Comparison of ENCODE assay signal across 8 cellular contexts in the genomic region with DNA sequence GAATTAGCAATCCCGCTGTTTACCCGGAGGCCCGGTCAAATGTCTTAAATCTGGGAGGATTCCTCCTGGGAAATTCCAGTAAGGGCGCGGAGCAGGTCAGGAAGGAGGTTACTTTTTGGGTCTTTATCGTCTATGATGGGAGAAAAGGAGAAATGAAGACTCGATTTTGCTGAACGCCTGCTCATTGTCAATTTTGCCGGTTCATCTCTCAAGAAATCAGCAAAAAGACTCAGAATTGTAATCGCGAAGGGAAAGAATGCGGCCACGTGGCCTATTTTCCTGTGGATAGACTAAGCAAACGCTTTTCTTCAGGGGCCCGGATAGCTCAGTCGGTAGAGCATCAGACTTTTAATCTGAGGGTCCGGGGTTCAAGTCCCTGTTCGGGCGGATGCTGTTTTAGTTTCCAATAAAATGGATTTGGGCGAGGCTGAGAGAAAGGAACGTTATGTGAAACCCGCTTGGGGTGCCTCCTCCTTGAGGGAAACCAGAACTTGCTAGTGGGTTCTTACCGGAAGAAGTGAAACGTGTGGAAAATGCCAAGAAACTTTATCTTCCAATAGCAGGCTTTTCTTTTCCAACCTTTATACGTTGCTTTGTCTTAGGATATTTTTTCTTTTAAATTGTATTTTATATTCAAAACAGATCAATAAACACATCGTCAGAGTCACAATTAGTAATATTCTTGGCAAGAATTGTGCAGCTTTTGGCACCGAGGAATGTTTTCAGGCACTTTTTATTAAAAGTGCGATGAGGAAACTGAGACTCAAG. TPM values are rescaled to one million over a fixed set of nuclear protein-coding genes. Genes with fewer than 3 reads are reported as not detected.
DNase-seq lines count a peak whose midpoint lies in the region; ATAC-seq and TF ChIP-seq lines count a peak whose summit lies in the region.

No MANE protein-coding gene starts in this region.

- H3K9ac ChIP-seq in colonic mucosa (ENCODE audit: low read depth in 2 of 2, low read length in 2 of 2) = no peak overlapping the region

- ATAC-seq in HG03354 (IDR thresholded peaks at IDR 0.05; ENCODE audit: poor library complexity, severe bottlenecking, unreplicated experiment) = peak; percentile 38

- peaks cover 22% of the 10 kb centered on the region for H3K27me3 ChIP-seq in thymus (ENCODE audit: control insufficient read depth, insufficient read depth)
- H3K27me3 ChIP-seq in colonic mucosa = no peaks in the 10 kb centered on the region

- H3K36me3 ChIP-seq in thymus (ENCODE audit: control insufficient read depth, insufficient read depth) = no peaks in the 10 kb centered on the region
- H3K36me3 ChIP-seq in colonic mucosa = no peaks in the 10 kb centered on the region

- WGBS in thymus = 5% methylated on average over 28 of the region's 28 CpGs

- intact Hi-C loops in colonic mucosa (cut with DNase I) = no loop called here

- peaks cover 4% of the 10 kb centered on the region for H3K4me1 ChIP-seq in thymus (ENCODE audit: control insufficient read depth, insufficient read depth, low read length)
- no peaks in the 10 kb centered on the region for H3K4me1 ChIP-seq in colonic mucosa

- TF ChIP-seq CTCF in fibroblast of the aortic adventitia (IDR thresholded peaks at IDR 0.05; ENCODE audit: insufficient read depth, low read length) (no peak), colonic mucosa (IDR thresholded peaks at IDR 0.05) (no peak)

- H3K27ac ChIP-seq in thymus (ENCODE audit: low read depth) = no peak overlapping the region
- no peak overlapping the region for H3K27ac ChIP-seq in colonic mucosa

- H3K9me3 ChIP-seq in thymus (ENCODE audit: control insufficient read depth) (no peaks in the 10 kb centered on the region), colonic mucosa (no peaks in the 10 kb centered on the region)

- H3K4me3 ChIP-seq in fibroblast of the aortic adventitia (ENCODE audit: low read depth, low read length) (peak overlapping the region; percentile 52), thymus (ENCODE audit: low read length) (peak overlapping the region; percentile 29), colonic mucosa (no peak overlapping the region)

- DNase-seq in DMS 273 (lab: John Stamatoyannopoulos, UW; ENCODE audit: unreplicated experiment) (peak; percentile 90), OCI-M2 (lab: John Stamatoyannopoulos, UW; ENCODE audit: unreplicated experiment) (peak; percentile 78), fibroblast of the aortic adventitia (ENCODE audit: low read depth) (peak; percentile 92), occipital lobe (lab: John Stamatoyannopoulos, UW) (peak; percentile 40), colonic mucosa (no peak)
- DNase-seq in activated T-cell treated with anti-CD3 and anti-CD28 coated beads, Interleukin-2, amount 50 U/mL, for 48 hours = peak; percentile 92 to 93

RNA-seq across cellular contexts. Expression of a gene that starts 45.0 kb away (rescaled TPM):
- not detected in 2 replicates for total RNA-seq in fibroblast of the aortic adventitia (ENCODE audit: low replicate concordance)
- total RNA-seq in occipital lobe = not detected
- 0.02 TPM for polyA plus RNA-seq in thymus
- not detected for total RNA-seq in colonic mucosa

RNA-seq across cellular contexts. Expression of a gene that starts 52.9 kb away (rescaled TPM):
- total RNA-seq in fibroblast of the aortic adventitia (ENCODE audit: low replicate concordance) = not detected in 2 replicates
- total RNA-seq in occipital lobe = not detected
- polyA plus RNA-seq in thymus = not detected
- total RNA-seq in colonic mucosa = not detected

RNA-seq across cellular contexts. Expression of a gene that starts 59.3 kb away (rescaled TPM):
- total RNA-seq in fibroblast of the aortic adventitia (ENCODE audit: low replicate concordance) (27.3 and 35.5 TPM in 2 replicates), occipital lobe (30.6 TPM), colonic mucosa (10 to 100 TPM; 57.1 to 64.7 TPM)
- 21.5 TPM for polyA plus RNA-seq in thymus
